ENCODE assay signal across 1 cellular context in genomic region chr12:56158029-56158925, GRCh38.
TF ChIP-seq lines count a peak whose summit lies in the region.

TSS of gene MYL6 (plus strand) at chr12:56158359. CDS start at chr12:56158402, 43 bp downstream.

TF ChIP-seq in HEK293, 187 proteins besides CTCF, POLR2A, EP300 and RAD21 (continued from another document and continues in another):
- TF ChIP-seq ZNF26 (tag by site-specific recombination; IDR thresholded peaks at IDR 0.05) (0 out of 2 replicates have a peak, but pooled peaks have one; percentile 6), ZNF530 (tag by site-specific recombination; IDR thresholded peaks at IDR 0.05; ENCODE audit: low read depth) (no peak), ZNF48 (tag by site-specific recombination; IDR thresholded peaks at IDR 0.05) (no peak), ZXDB (tag by site-specific recombination; IDR thresholded peaks at IDR 0.05) (peak; percentile 89), TSHZ1 (tag by site-specific recombination; IDR thresholded peaks at IDR 0.05; ENCODE audit: borderline replicate concordance) (peak; percentile 79), ZSCAN4 (tag by site-specific recombination; IDR thresholded peaks at IDR 0.05) (peak; percentile 44; the same call in 1 of the 2 replicates), ZNF626 (tag by site-specific recombination; IDR thresholded peaks at IDR 0.05) (no peak), ZNF488 (tag by site-specific recombination; IDR thresholded peaks at IDR 0.05) (peak; percentile 66; the same call in 1 of the 2 replicates), ZNF239 (tag by site-specific recombination; IDR thresholded peaks at IDR 0.05) (peak; percentile 78), BCL11B (tag by site-specific recombination; IDR thresholded peaks at IDR 0.05; ENCODE audit: low read depth) (peak; percentile 85), ZNF624 (tag by site-specific recombination; IDR thresholded peaks at IDR 0.05) (no peak), ZNF157 (tag by site-specific recombination; IDR thresholded peaks at IDR 0.05) (peak; percentile 32; the same call in 1 of the 2 replicates), ZNF701 (tag by site-specific recombination; IDR thresholded peaks at IDR 0.05) (no peak), KLF9 (tag by site-specific recombination; IDR thresholded peaks at IDR 0.05; ENCODE audit: low read depth) (peak; percentile 80), ZNF211 (tag by site-specific recombination; IDR thresholded peaks at IDR 0.05; ENCODE audit: low read depth) (no peak), ZNF24 (tag by site-specific recombination; IDR thresholded peaks at IDR 0.05) (peak; percentile 86), ZBTB44 (tag by site-specific recombination; IDR thresholded peaks at IDR 0.05) (0 out of 2 replicates have a peak, but pooled peaks have one; percentile 13), GLI2 (tag by site-specific recombination; IDR thresholded peaks at IDR 0.05; ENCODE audit: borderline replicate concordance, low read depth) (no peak), ZNF175 (tag by site-specific recombination; IDR thresholded peaks at IDR 0.05) (no peak), ZNF747 (tag by site-specific recombination; IDR thresholded peaks at IDR 0.05) (no peak), KLF17 (tag by site-specific recombination; IDR thresholded peaks at IDR 0.05) (peak; percentile 91), ZNF292 (tag by site-specific recombination; IDR thresholded peaks at IDR 0.05; ENCODE audit: borderline replicate concordance, low read depth) (no peak), ZNF580 (tag by site-specific recombination; IDR thresholded peaks at IDR 0.05) (peak; percentile 85), ZNF560 (tag by site-specific recombination; IDR thresholded peaks at IDR 0.05; ENCODE audit: borderline replicate concordance) (no peak), ZNF623 (tag by site-specific recombination; IDR thresholded peaks at IDR 0.05) (no peak), ZNF138 (tag by site-specific recombination; IDR thresholded peaks at IDR 0.05; ENCODE audit: borderline replicate concordance) (no peak), ZNF670 (tag by site-specific recombination; IDR thresholded peaks at IDR 0.05; ENCODE audit: low read depth) (no peak), ZBTB11 (tag by site-specific recombination; conservative IDR thresholded peaks at IDR 0.05; ENCODE audit: low read depth) (peak; percentile 24; the same call in 1 of the 2 replicates), ZNF146 (tag by site-specific recombination; IDR thresholded peaks at IDR 0.05) (no peak; the same call in none of the 2 replicates), ZSCAN23 (tag by site-specific recombination; IDR thresholded peaks at IDR 0.05) (peak; percentile 82; the same call in 1 of the 2 replicates), ZNF645 (tag by site-specific recombination; IDR thresholded peaks at IDR 0.05) (no peak), ZNF221 (tag by site-specific recombination; IDR thresholded peaks at IDR 0.05; ENCODE audit: borderline replicate concordance) (no peak), ZNF19 (tag by site-specific recombination; IDR thresholded peaks at IDR 0.05; ENCODE audit: low read depth) (no peak), ZNF394 (tag by site-specific recombination; IDR thresholded peaks at IDR 0.05; ENCODE audit: borderline replicate concordance) (peak; percentile 28), ZNF2 (tag by site-specific recombination; IDR thresholded peaks at IDR 0.05) (peak; percentile 95; the same call in 1 of the 2 replicates), PATZ1 (tag by site-specific recombination; IDR thresholded peaks at IDR 0.05) (peak; percentile 87), ZNF707 (tag by site-specific recombination; IDR thresholded peaks at IDR 0.05) (no peak), INSM2 (tag by site-specific recombination; IDR thresholded peaks at IDR 0.05) (peak; percentile 82), ZNF366 (tag by site-specific recombination; conservative IDR thresholded peaks at IDR 0.05) (peak; percentile 65; the same call in 1 of the 2 replicates), OVOL3 (tag by site-specific recombination; IDR thresholded peaks at IDR 0.05) (peak; percentile 62), ZNF76 (tag by site-specific recombination; IDR thresholded peaks at IDR 0.05; ENCODE audit: borderline replicate concordance, low read depth) (peak; percentile 83), ZNF112 (tag by site-specific recombination; IDR thresholded peaks at IDR 0.05) (no peak), ZNF155 (tag by site-specific recombination; IDR thresholded peaks at IDR 0.05) (no peak), ZNF10 (tag by site-specific recombination; IDR thresholded peaks at IDR 0.05) (no peak; the same call in 1 of the 2 replicates)
